In the genomic region with DNA sequence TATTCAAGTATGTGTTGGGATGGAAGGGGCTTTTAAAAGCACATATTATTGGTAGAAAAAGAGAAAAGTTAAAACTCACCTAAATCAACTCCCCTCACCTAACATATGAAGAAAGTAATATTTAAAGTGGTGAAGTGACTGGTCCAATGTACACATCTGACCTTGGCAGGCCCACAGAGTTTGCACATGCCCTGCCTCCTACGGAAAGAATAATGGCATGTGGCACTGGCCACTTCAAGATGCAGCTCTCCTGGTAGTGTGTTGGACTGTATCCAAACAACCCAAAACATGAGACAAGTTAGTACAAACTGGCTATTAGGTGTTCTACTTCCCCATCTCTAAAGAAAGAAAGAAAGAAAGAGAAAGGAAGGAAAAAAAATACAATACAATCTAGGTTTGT, we compare ENCODE assay signal across 20 cellular contexts.
"Had no signal": no experiment of that assay in that cellular context is flagged by ENCODE, and none has a peak within 500 bp of the region (broad histone marks: within the 10 kb centered on the region; RNA-seq: fewer than 3 reads in every experiment).

No MANE protein-coding gene starts in this region.

- H3K27ac ChIP-seq: HL-60, KMS-11, RWPE1 had no signal

- H3K4me3 ChIP-seq: K562 had no signal

- H3K9me3 Mint-ChIP-seq: T-cell had no signal

- DNase-seq: MM.1S, NCI-H1092 treated with DMSO at 0.1 percent for 48 hours, NCI-H1417 treated with DMSO at 0.1 percent for 48 hours, NCI-H187, NCI-H2029, NCI-H2081 treated with DMSO at 0.1 percent for 48 hours, NCI-H2227 treated with DMSO at 0.1 percent for 48 hours, NCI-H526 treated with DMSO at 0.1 percent for 48 hours, NCI-H774, PC-3, SHP77, SW 1271, T-cell had no signal

- H3K27ac Mint-ChIP-seq: IgD-negative memory B cell, T-cell had no signal

- H3K4me1 Mint-ChIP-seq: T-cell had no signal

- H3K4me3 Mint-ChIP-seq: IgD-negative memory B cell, T-cell had no signal

- ATAC-seq: K562, Panc1, PC-3, T-cell had no signal

- H3K36me3 Mint-ChIP-seq: IgD-negative memory B cell, T-cell had no signal

- H3K9me3 ChIP-seq: SK-N-SH had no signal
